29 cellular contexts compared by ENCODE assay signal in genomic region chr17:60738287-60738686, GRCh38.
"Had no signal": no experiment of that assay in that cellular context is flagged by ENCODE, and none has a peak within 500 bp of the region (broad histone marks: within the 10 kb centered on the region; RNA-seq: fewer than 3 reads in every experiment).

No MANE protein-coding gene starts in this region.

- ATAC-seq: effector memory CD8-positive, alpha-beta T cell; esophagus mucosa; foreskin keratinocyte; gastrocnemius medialis; gastroesophageal sphincter; heart left ventricle; heart right ventricle had no signal

- H3K4me1 ChIP-seq: colonic mucosa, esophagus squamous epithelium, gastroesophageal sphincter, heart left ventricle had no signal

- H3K4me3 ChIP-seq: colonic mucosa, coronary artery, dorsolateral prefrontal cortex, esophagus muscularis mucosa, esophagus squamous epithelium, gastrocnemius medialis, gastroesophageal sphincter, heart left ventricle, heart right ventricle had no signal

- DNase-seq: colonic mucosa; cortex of kidney; dermis blood vessel endothelial cell; dorsolateral prefrontal cortex; effector CD4-positive, alpha-beta T cell; effector CD8-positive, alpha-beta T cell; effector memory CD4-positive, alpha-beta T cell; effector memory CD8-positive, alpha-beta T cell; endodermal cell; erythroblast; esophagus squamous epithelium; foreskin fibroblast; foreskin keratinocyte; foreskin melanocyte; gastrocnemius medialis; glutamatergic neuron; head of caudate nucleus; heart left ventricle; heart right ventricle had no signal

- H3K27me3 ChIP-seq: colonic mucosa, dorsolateral prefrontal cortex, esophagus muscularis mucosa, esophagus squamous epithelium, foreskin keratinocyte, gastrocnemius medialis, gastroesophageal sphincter, heart left ventricle, heart right ventricle had no signal

- H3K9me3 Mint-ChIP-seq: dendritic cell treated with granulocyte-macrophage colony-stimulating factor and Interleukin-4, amounts not matched to agents 40 ng/mL and 50 ng/mL, for 4 days; effector memory CD8-positive, alpha-beta T cell; endodermal cell had no signal

- H3K4me3 Mint-ChIP-seq: dendritic cell treated with granulocyte-macrophage colony-stimulating factor and Interleukin-4, amounts not matched to agents 40 ng/mL and 50 ng/mL, for 4 days; effector memory CD8-positive, alpha-beta T cell; endodermal cell had no signal

- H3K9me3 ChIP-seq: colonic mucosa, esophagus squamous epithelium, gastrocnemius medialis, gastroesophageal sphincter had no signal

- H3K27me3 Mint-ChIP-seq: dendritic cell treated with granulocyte-macrophage colony-stimulating factor and Interleukin-4, amounts not matched to agents 40 ng/mL and 50 ng/mL, for 4 days; effector memory CD8-positive, alpha-beta T cell had no signal

- H3K27ac Mint-ChIP-seq: dendritic cell treated with granulocyte-macrophage colony-stimulating factor and Interleukin-4, amounts not matched to agents 40 ng/mL and 50 ng/mL, for 4 days; endodermal cell had no signal

- H3K27ac ChIP-seq: colonic mucosa, coronary artery, dorsolateral prefrontal cortex, epithelial cell of prostate, esophagus muscularis mucosa, esophagus squamous epithelium, foreskin keratinocyte, gastrocnemius medialis, gastroesophageal sphincter, heart left ventricle, heart right ventricle had no signal

- H3K36me3 ChIP-seq: colonic mucosa, esophagus muscularis mucosa, esophagus squamous epithelium, gastrocnemius medialis, gastroesophageal sphincter, heart left ventricle, heart right ventricle had no signal

- FAIRE-seq: colon, endometrium, endothelial cell of umbilical vein, frontal cortex had no signal
